In the genomic region with DNA sequence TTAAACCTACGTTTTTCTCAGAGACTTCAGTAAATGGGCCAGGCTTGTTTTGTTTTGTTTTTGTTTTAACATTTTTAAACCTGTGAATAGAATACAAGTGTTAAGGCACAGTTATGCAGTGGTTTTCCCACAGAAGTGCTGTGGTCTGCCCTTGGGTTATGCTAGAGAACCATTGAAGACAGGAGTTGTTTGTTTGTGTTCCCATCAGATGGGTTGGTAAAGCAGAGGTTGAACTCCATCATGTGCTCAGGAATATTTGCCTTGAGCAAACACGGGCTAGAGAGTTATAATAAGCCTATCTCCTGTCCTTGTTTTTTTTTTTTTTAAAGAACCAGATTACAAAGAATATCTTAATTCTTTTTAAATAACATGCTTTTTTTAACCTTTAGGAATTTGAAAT, we compare ENCODE assay signal across 9 cellular contexts. TPM values are rescaled to one million over a fixed set of nuclear protein-coding genes. Genes with fewer than 3 reads are reported as not detected.
DNase-seq lines count a peak whose midpoint lies in the region; ATAC-seq, FAIRE-seq and TF ChIP-seq lines count a peak whose summit lies in the region.
"Had no signal": no experiment of that assay in that cellular context is flagged by ENCODE, and none has a peak within 500 bp of the region (broad histone marks: within the 10 kb centered on the region; RNA-seq: fewer than 3 reads in every experiment).

No MANE protein-coding gene starts in this region.

- H3K36me3 ChIP-seq in small intestine (ENCODE audit: control insufficient read depth in 2 of 2, insufficient read depth in 2 of 2, low read length in 2 of 2) = no peaks in the 10 kb centered on the region

- ATAC-seq in HG03039 (IDR thresholded peaks at IDR 0.05; ENCODE audit: unreplicated experiment) (no peak), HG03571 (IDR thresholded peaks at IDR 0.05; ENCODE audit: unreplicated experiment) (no peak)

- WGBS in small intestine, 3 donors = 5 to 40% (median 15%) methylated on average over 2 of the region's 2 CpGs

- DNase-seq in GM03348 (ENCODE audit: low spot score) (peak; percentile 39), NCI-H774 (lab: John Stamatoyannopoulos, UW) (peak; percentile 22), fibroblast of the aortic adventitia (ENCODE audit: low read depth) (peak; percentile 38), small intestine (peak; percentile 46)
- DNase-seq in activated CD8-positive, alpha-beta memory T cell treated with anti-CD3 and anti-CD28 coated beads, Interleukin-2, amount 50 U/mL, for 4 hours = no peak
- DNase-seq: NCI-H2081 treated with DMSO at 0.1 percent for 48 hours had no signal

- TF ChIP-seq CTCF in fibroblast of the aortic adventitia (IDR thresholded peaks at IDR 0.05; ENCODE audit: insufficient read depth, low read length) = no peak

- H3K4me3 ChIP-seq in fibroblast of the aortic adventitia (ENCODE audit: low read depth, low read length) (no peak overlapping the region), small intestine (ENCODE audit: low read depth in 1 of 2, low read length in 2 of 2) (no peak overlapping the region)
- H3K4me3 ChIP-seq: gastroesophageal sphincter had no signal

- no peaks in the 10 kb centered on the region for H3K9me3 ChIP-seq in small intestine (ENCODE audit: control insufficient read depth, low read depth)
- H3K9me3 ChIP-seq: gastroesophageal sphincter had no signal

- H3K27me3 ChIP-seq in small intestine (ENCODE audit: control insufficient read depth in 2 of 2, insufficient read depth in 2 of 2, low read length in 2 of 2) = no peaks in the 10 kb centered on the region
- H3K27me3 ChIP-seq: gastroesophageal sphincter had no signal

- peaks cover 0 to 5% of the 10 kb centered on the region in 2 donors for H3K4me1 ChIP-seq in small intestine (ENCODE audit: control insufficient read depth in 2 of 2, insufficient read depth in 1 of 2, low read depth in 1 of 2, low read length in 1 of 2)

- FAIRE-seq in small intestine (lab: Jason Lieb, UNC) = no peak

- H3K27ac ChIP-seq in small intestine (ENCODE audit: low read depth in 1 of 2, low read length in 1 of 2) = peak overlapping the region in 1 of 2 donors; percentile 22

RNA-seq across cellular contexts. Expression of a gene that starts 28.5 kb away (rescaled TPM):
- total RNA-seq in fibroblast of the aortic adventitia (ENCODE audit: low replicate concordance) = 82.2 and 86.9 TPM in 2 replicates
- 10 to 100 TPM in 1 of 3 donors, 1 to 10 TPM in 2; 5.8 to 16.2 (median 8.1) TPM for polyA plus RNA-seq in small intestine
